ENCODE assay signal across 17 cellular contexts in genomic region chr12:132186857-132187620, GRCh38. TPM values are rescaled to one million over a fixed set of nuclear protein-coding genes. Genes with fewer than 3 reads are reported as not detected.
A peak's percentile ranks its signal among the peaks of the same experiment; 100 is the strongest.
DNase-seq lines count a peak whose midpoint lies in the region; ATAC-seq, FAIRE-seq and TF ChIP-seq lines count a peak whose summit lies in the region.
"Had no signal": no experiment of that assay in that cellular context is flagged by ENCODE, and none has a peak within 500 bp of the region (broad histone marks: within the 10 kb centered on the region; RNA-seq: fewer than 3 reads in every experiment).

No MANE protein-coding gene starts in this region.

- WGBS in SK-N-SH (ENCODE audit: low lambda C conversion rate) = 25% methylated on average over 35 of the region's 39 CpGs

- H3K9me3 Mint-ChIP-seq in activated CD4-positive, alpha-beta memory T cell treated with anti-CD3 and anti-CD28 coated beads, Interleukin-2, amount 10 ng/mL, durations not matched to agents 7 days and 5 days = peaks cover 3% of the 10 kb centered on the region
- H3K9me3 Mint-ChIP-seq in effector memory CD8-positive, alpha-beta T cell = no peaks in the 10 kb centered on the region

- peaks cover 16% of the 10 kb centered on the region for H3K27me3 Mint-ChIP-seq in activated CD4-positive, alpha-beta memory T cell treated with anti-CD3 and anti-CD28 coated beads, Interleukin-2, amount 10 ng/mL, durations not matched to agents 7 days and 5 days
- no peaks in the 10 kb centered on the region for H3K27me3 Mint-ChIP-seq in effector memory CD8-positive, alpha-beta T cell

- H3K9me3 ChIP-seq in SK-N-SH (no peaks in the 10 kb centered on the region), BLaER1 (no peaks in the 10 kb centered on the region)
- H3K9me3 ChIP-seq: A549, Caco-2, mucosa of descending colon had no signal

- no peak for TF ChIP-seq CTCF in SK-N-SH (IDR thresholded peaks at IDR 0.05)

- peak overlapping the region; percentile 86 for H3K27ac Mint-ChIP-seq in activated CD4-positive, alpha-beta memory T cell treated with anti-CD3 and anti-CD28 coated beads, Interleukin-2, amount 10 ng/mL, durations not matched to agents 7 days and 5 days
- H3K27ac Mint-ChIP-seq in effector memory CD8-positive, alpha-beta T cell = peak overlapping the region; percentile 39 to 91

- no peak for DNase-seq in SK-N-SH
- DNase-seq in activated CD4-positive, alpha-beta memory T cell treated with anti-CD3 and anti-CD28 coated beads, Interleukin-2, amount 10 ng/mL, durations not matched to agents 7 days and 5 days = no peak
- DNase-seq in effector memory CD8-positive, alpha-beta T cell = no peak
- no peak for DNase-seq in HTR-8/SVneo (ENCODE audit: insufficient read length, low spot score)
- no peak for DNase-seq in SHP77 (lab: John Stamatoyannopoulos, UW)
- DNase-seq: activated CD4-positive, CD25-positive, alpha-beta regulatory T cell treated with anti-CD3 and anti-CD28 coated beads, Interleukin-2, amount 50 U/mL, for 72 hours; amygdala; Caco-2; head of caudate nucleus; NCI-H1436 had no signal

- no peak for TF ChIP-seq EP300 in SK-N-SH (IDR thresholded peaks at IDR 0.05; ENCODE audit: borderline replicate concordance in 1 of 2, low read depth in 1 of 2, low read length in 1 of 2)

- H3K4me1 ChIP-seq in SK-N-SH (ENCODE audit: control insufficient read depth in 1 of 2, insufficient read depth in 2 of 2, low read depth in 1 of 2, low read length in 1 of 2) (peaks cover 0 to 3% of the 10 kb centered on the region in 2 experiments; a peak in 1 of 4 replicates), BLaER1 (peaks cover 88% of the 10 kb centered on the region)

- peaks cover 95% of the 10 kb centered on the region for H3K27me3 ChIP-seq in SK-N-SH (ENCODE audit: insufficient read depth)
- no peaks in the 10 kb centered on the region for H3K27me3 ChIP-seq in BLaER1

- H4K20me1 ChIP-seq in SK-N-SH (ENCODE audit: insufficient read depth) (no peaks in the 10 kb centered on the region), BLaER1 (peaks cover 5% of the 10 kb centered on the region; the same call in 1 of the 2 replicates)

- H3K9me2 ChIP-seq in SK-N-SH = no peaks in the 10 kb centered on the region

- no peak for FAIRE-seq in HTR-8/SVneo (lab: Jason Lieb, UNC)
- FAIRE-seq: A549, G401.6 had no signal

- no peaks in the 10 kb centered on the region for H3K79me2 ChIP-seq in SK-N-SH (ENCODE audit: insufficient read depth)

- no peak overlapping the region for H2AFZ ChIP-seq in SK-N-SH (ENCODE audit: low read depth)

- no peaks in the 10 kb centered on the region for H3F3A ChIP-seq in SK-N-SH (replicated peaks; ENCODE audit: insufficient read depth)

- H3K9ac ChIP-seq in SK-N-SH = no peak overlapping the region
- peak overlapping the region; percentile 54 for H3K9ac ChIP-seq in BLaER1

- H3K27ac ChIP-seq in SK-N-SH (ENCODE audit: low read depth in 2 of 2, low read length in 1 of 2) (no peak overlapping the region), BLaER1 (peak overlapping the region; percentile 54)
- H3K27ac ChIP-seq: A549 had no signal

- H3K4me1 Mint-ChIP-seq in activated CD4-positive, alpha-beta memory T cell treated with anti-CD3 and anti-CD28 coated beads, Interleukin-2, amount 10 ng/mL, durations not matched to agents 7 days and 5 days = peaks cover 40% of the 10 kb centered on the region
- H3K4me1 Mint-ChIP-seq in effector memory CD8-positive, alpha-beta T cell (ENCODE audit: low read depth in 2 of 2) = peaks cover 16 to 28% of the 10 kb centered on the region in 2 donors

- CTCF ChIA-PET in SK-N-SH (lab: Yijun Ruan, JAX) = interaction anchor here (0.9 to 1.0 kb wide), 2 partner anchors 11 to 428 kb away, joined by 3 to 4 read pairs; no protein-coding TSS in a partner anchor
- CTCF ChIA-PET in activated CD4-positive, alpha-beta memory T cell treated with anti-CD3 and anti-CD28 coated beads, Interleukin-2, amount 10 ng/mL, durations not matched to agents 7 days and 5 days (lab: Charles Lee) = interaction anchor here (1.0 to 1.3 kb wide), 2 partner anchors 9 to 33 kb away, joined by 3 read pairs; no protein-coding TSS in a partner anchor

- H3K4me3 ChIP-seq in SK-N-SH (ENCODE audit: low read depth in 2 of 2, low read length in 1 of 2) (no peak overlapping the region), BLaER1 (peak overlapping the region; percentile 71)
- H3K4me3 ChIP-seq: A549, mucosa of descending colon had no signal

- TF ChIP-seq RAD21 in SK-N-SH (IDR thresholded peaks at IDR 0.05; ENCODE audit: low read length) = no peak

- H3K4me3 Mint-ChIP-seq in activated CD4-positive, alpha-beta memory T cell treated with anti-CD3 and anti-CD28 coated beads, Interleukin-2, amount 10 ng/mL, durations not matched to agents 7 days and 5 days = peak overlapping the region; percentile 74
- H3K4me3 Mint-ChIP-seq in effector memory CD8-positive, alpha-beta T cell = peak overlapping the region; percentile 76 to 94

- H3K36me3 Mint-ChIP-seq in activated CD4-positive, alpha-beta memory T cell treated with anti-CD3 and anti-CD28 coated beads, Interleukin-2, amount 10 ng/mL, durations not matched to agents 7 days and 5 days (ENCODE audit: low read depth) = peaks cover 8% of the 10 kb centered on the region
- H3K36me3 Mint-ChIP-seq in effector memory CD8-positive, alpha-beta T cell (ENCODE audit: insufficient read depth) = peaks cover 13% of the 10 kb centered on the region

- H3K4me2 ChIP-seq in SK-N-SH (0 out of 2 replicates have a peak overlapping the region, but pooled peaks have one; percentile 26), BLaER1 (peak overlapping the region; percentile 99)
- H3K4me2 ChIP-seq: A549 had no signal

- ATAC-seq in SK-N-SH treated with all-trans-retinoic acid at 6 μM for 48 hours (no peak), HG03196 (IDR thresholded peaks at IDR 0.05; ENCODE audit: unreplicated experiment) (no peak)
- ATAC-seq in effector memory CD8-positive, alpha-beta T cell (replicated peaks) = no peak
- ATAC-seq: A549, mucosa of descending colon had no signal

- H3K36me3 ChIP-seq in SK-N-SH (replicated peaks in 1 of 2; ENCODE audit: control insufficient read depth in 1 of 2, insufficient read depth in 2 of 2, low read length in 1 of 2) (no peaks in the 10 kb centered on the region), BLaER1 (no peaks in the 10 kb centered on the region)
- H3K36me3 ChIP-seq: tibial nerve had no signal

- POLR2A ChIA-PET in SK-N-SH (lab: Yijun Ruan, JAX) = no interaction called here
- POLR2A ChIA-PET in activated CD4-positive, alpha-beta memory T cell treated with anti-CD3 and anti-CD28 coated beads, Interleukin-2, amount 10 ng/mL, durations not matched to agents 7 days and 5 days (lab: Charles Lee) = no interaction called here

TF ChIP-seq in SK-N-SH, 30 proteins besides CTCF, POLR2A, EP300 and RAD21:
- no peak for TF ChIP-seq NRF1 (IDR thresholded peaks at IDR 0.05; ENCODE audit: low read depth, low read length)

TF ChIP-seq in SK-N-SH treated with all-trans-retinoic acid at 6 μM for 48 hours, 23 proteins besides CTCF, POLR2A, EP300 and RAD21 (continues in another document):
- TF ChIP-seq GLIS3 (CRISPR knock-in tag; IDR thresholded peaks at IDR 0.05) (no peak), RARB (CRISPR knock-in tag; IDR thresholded peaks at IDR 0.05) (no peak), CSDC2 (CRISPR knock-in tag; IDR thresholded peaks at IDR 0.05) (no peak), CSRNP3 (CRISPR knock-in tag; IDR thresholded peaks at IDR 0.05) (no peak), ARNTL (CRISPR knock-in tag; IDR thresholded peaks at IDR 0.05; ENCODE audit: borderline replicate concordance, low read depth) (no peak), ZC3H10 (CRISPR knock-in tag; IDR thresholded peaks at IDR 0.05) (no peak), POU6F1 (CRISPR knock-in tag; IDR thresholded peaks at IDR 0.05; ENCODE audit: borderline replicate concordance, low read depth) (no peak), PPARA (CRISPR knock-in tag; IDR thresholded peaks at IDR 0.05; ENCODE audit: borderline replicate concordance) (no peak)

RNA-seq across cellular contexts. Expression of gene NOC4L, which starts 42.8 kb away (rescaled TPM):
- polyA plus RNA-seq in SK-N-SH (2012; rRNA removed) = 8.3 and 12.9 TPM in 2 replicates
- polyA plus RNA-seq in SK-N-SH (2012; cell fraction: cytosol; rRNA removed) = 5.0 and 8.1 TPM in 2 replicates
- 17.1 and 25.2 TPM in 2 replicates for polyA plus RNA-seq in SK-N-SH (2012; cell fraction: nucleus; rRNA removed)
- total RNA-seq in activated CD4-positive, alpha-beta memory T cell treated with anti-CD3 and anti-CD28 coated beads, Interleukin-2, amount 10 ng/mL, durations not matched to agents 7 days and 5 days = 10 to 100 TPM; 23.4 to 23.6 TPM

RNA-seq across cellular contexts. Expression of gene DDX51, which starts 42.9 kb away (rescaled TPM):
- 14.4 and 17.3 TPM in 2 replicates for polyA plus RNA-seq in SK-N-SH (2012; rRNA removed)
- 4.5 and 5.9 TPM in 2 replicates for polyA plus RNA-seq in SK-N-SH (2012; cell fraction: cytosol; rRNA removed)
- polyA plus RNA-seq in SK-N-SH (2012; cell fraction: nucleus; rRNA removed) = 65.1 and 90.9 TPM in 2 replicates
- total RNA-seq in activated CD4-positive, alpha-beta memory T cell treated with anti-CD3 and anti-CD28 coated beads, Interleukin-2, amount 10 ng/mL, durations not matched to agents 7 days and 5 days = 10 to 100 TPM; 17.9 to 18.6 TPM
